Comparison of ENCODE assay signal across 26 cellular contexts in the genomic region with DNA sequence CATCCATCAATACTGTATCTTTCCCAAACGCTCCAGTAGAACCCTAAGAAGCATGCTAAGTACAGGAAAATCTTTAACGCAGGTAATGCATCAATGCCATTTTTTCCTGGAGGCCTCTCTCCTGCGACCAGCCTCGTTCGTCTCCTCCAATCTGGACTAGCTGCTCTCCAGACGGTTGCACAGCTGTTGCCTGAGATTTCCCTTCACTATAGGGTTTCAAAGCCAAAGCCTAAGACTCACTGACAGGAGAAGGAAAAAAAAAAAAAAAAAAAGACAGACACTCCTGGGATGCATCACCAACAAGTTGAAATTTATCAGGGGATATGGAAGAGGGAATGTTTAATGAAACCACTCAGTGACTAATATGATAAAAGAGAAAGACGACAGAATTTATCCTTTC.
A peak's percentile ranks its signal among the peaks of the same experiment; 100 is the strongest.
DNase-seq lines count a peak whose midpoint lies in the region; ATAC-seq and TF ChIP-seq lines count a peak whose summit lies in the region.
"Had no signal": no experiment of that assay in that cellular context is flagged by ENCODE, and none has a peak within 500 bp of the region (broad histone marks: within the 10 kb centered on the region; RNA-seq: fewer than 3 reads in every experiment).

No MANE protein-coding gene starts in this region.

- peaks cover 28% of the 10 kb centered on the region for H3K36me3 Mint-ChIP-seq in endodermal cell (ENCODE audit: low read depth)
- peaks cover 53% of the 10 kb centered on the region for H3K36me3 Mint-ChIP-seq in nephron progenitor cell (ENCODE audit: low read depth)
- H3K36me3 Mint-ChIP-seq: activated naive CD4-positive, alpha-beta T cell treated with anti-CD3 and anti-CD28 coated beads, Interleukin-2, amount 50 U/mL, for 72 hours had no signal

- H2AK5ac ChIP-seq in IMR-90 (ENCODE audit: low read depth, low read length): no peak overlapping the region

- H3K79me1 ChIP-seq in IMR-90 (ENCODE audit: low read depth in 1 of 2, low read length in 2 of 2): peaks cover 14 to 29% of the 10 kb centered on the region in 2 experiments; a peak in 3 of 4 replicates

- TF ChIP-seq CTCF in IMR-90 (conservative IDR thresholded peaks at IDR 0.05; ENCODE audit: low read depth, low read length) (no peak), endodermal cell (conservative IDR thresholded peaks at IDR 0.05) (no peak), nephron progenitor cell (IDR thresholded peaks at IDR 0.05) (no peak), body of pancreas (IDR thresholded peaks at IDR 0.05) (no peak)

- in situ Hi-C loops in IMR-90 (cut with MboI; ENCODE audit: low sequenced_read_pairs): no loop called here

- peaks cover 3% of the 10 kb centered on the region; the same call in 1 of the 2 replicates for H3K9me1 ChIP-seq in IMR-90 (ENCODE audit: insufficient read depth, low read length)

- no peak overlapping the region for H2BK5ac ChIP-seq in IMR-90 (ENCODE audit: low read depth, low read length, poor library complexity, severe bottlenecking)

- dilution Hi-C loops in IMR-90 (cut with HindIII; ENCODE audit: low sequenced_read_pairs, unreplicated experiment): no loop called here

- no peak overlapping the region for H4K91ac ChIP-seq in IMR-90 (ENCODE audit: insufficient read depth, low read depth, low read length)

- H3K27ac ChIP-seq in IMR-90 (ENCODE audit: insufficient read depth, low read length) (no peak overlapping the region), endodermal cell (ENCODE audit: low read depth, low read length) (no peak overlapping the region), body of pancreas (no peak overlapping the region)
- H3K27ac ChIP-seq: epithelial cell of prostate, gastrocnemius medialis, GM23248, tibial artery had no signal

- H3K36me3 ChIP-seq in IMR-90 (ENCODE audit: control insufficient read depth, insufficient read depth, low read length): no peaks in the 10 kb centered on the region
- H3K36me3 ChIP-seq in endodermal cell (ENCODE audit: control insufficient read depth, insufficient read depth, low read length): peaks cover 9% of the 10 kb centered on the region
- H3K36me3 ChIP-seq in body of pancreas (replicated peaks in 1 of 2; ENCODE audit: insufficient read depth in 1 of 2, low read depth in 2 of 2): no peaks in the 10 kb centered on the region
- H3K36me3 ChIP-seq: gastrocnemius medialis, tibial artery had no signal

- peak overlapping the region; percentile 19; the same call in 1 of the 2 replicates for H3K4me2 ChIP-seq in IMR-90 (ENCODE audit: low read depth, low read length)

- H3K4ac ChIP-seq in IMR-90 (ENCODE audit: low read depth, low read length): no peak overlapping the region

- no peak overlapping the region for H2AFZ ChIP-seq in IMR-90 (replicated peaks; ENCODE audit: low read length, poor library complexity)
- H2AFZ ChIP-seq: GM23248 had no signal

- no peak overlapping the region for H2BK120ac ChIP-seq in IMR-90 (ENCODE audit: low read depth, low read length)

- no TSS peak for BruUV-seq in IMR-90 (replicated peaks; lab: Mats Ljungman, UMichigan)

- no peak overlapping the region for H3K56ac ChIP-seq in IMR-90 (ENCODE audit: extremely low read depth, insufficient read depth, low read length)

- H3K9me3 ChIP-seq in IMR-90 (ENCODE audit: control insufficient read depth, insufficient read depth, low read length) (no peaks in the 10 kb centered on the region), endodermal cell (ENCODE audit: control insufficient read depth, low read length) (no peaks in the 10 kb centered on the region), body of pancreas (no peaks in the 10 kb centered on the region)
- H3K9me3 ChIP-seq: gastrocnemius medialis, tibial artery had no signal

- H3K27ac Mint-ChIP-seq in endodermal cell: peak overlapping the region; percentile 2
- H3K27ac Mint-ChIP-seq in nephron progenitor cell: peak overlapping the region; percentile 3
- H3K27ac Mint-ChIP-seq: activated naive CD4-positive, alpha-beta T cell treated with anti-CD3 and anti-CD28 coated beads, Interleukin-2, amount 50 U/mL, for 72 hours; activated T-cell treated with anti-CD3 and anti-CD28 coated beads, Interleukin-2, amount 50 U/mL, for 72 hours; CD8-positive, alpha-beta memory T cell had no signal

- peaks cover 5% of the 10 kb centered on the region for H3K4me1 ChIP-seq in IMR-90 (ENCODE audit: control insufficient read depth, insufficient read depth, low read length)
- peaks cover under 1% of the 10 kb centered on the region for H3K4me1 ChIP-seq in endodermal cell (ENCODE audit: control insufficient read depth, insufficient read depth, low read length)
- H3K4me1 ChIP-seq in body of pancreas: no peaks in the 10 kb centered on the region
- H3K4me1 ChIP-seq: gastrocnemius medialis, tibial artery had no signal

- H3K4me3 Mint-ChIP-seq in endodermal cell (no peak overlapping the region), nephron progenitor cell (no peak overlapping the region)
- H3K4me3 Mint-ChIP-seq: activated T-cell treated with anti-CD3 and anti-CD28 coated beads, Interleukin-2, amount 50 U/mL, for 72 hours; CD8-positive, alpha-beta memory T cell had no signal

- no peak overlapping the region for H3K4me3 ChIP-seq in IMR-90 (ENCODE audit: insufficient read depth, low read depth, low read length)
- no peak overlapping the region for H3K4me3 ChIP-seq in endodermal cell (ENCODE audit: low read length)
- no peak overlapping the region for H3K4me3 ChIP-seq in body of pancreas
- H3K4me3 ChIP-seq: gastrocnemius medialis, GM23248, tibial artery had no signal

- no peaks in the 10 kb centered on the region for H3K27me3 Mint-ChIP-seq in endodermal cell (ENCODE audit: insufficient read depth)
- no peaks in the 10 kb centered on the region for H3K27me3 Mint-ChIP-seq in nephron progenitor cell (ENCODE audit: low read depth, poor library complexity)

- H4K8ac ChIP-seq in IMR-90 (ENCODE audit: low read depth in 2 of 2, low read length in 2 of 2): no peak overlapping the region

- H3K9ac ChIP-seq in IMR-90 (ENCODE audit: low read depth, low read length) (no peak overlapping the region), endodermal cell (ENCODE audit: extremely low read depth, low read length, poor library complexity, severe bottlenecking) (no peak overlapping the region)
- H3K9ac ChIP-seq: GM23248 had no signal

- no peak for TF ChIP-seq POLR2A in IMR-90 (IDR thresholded peaks at IDR 0.05; ENCODE audit: low read depth, low read length)
- no peak for TF ChIP-seq POLR2A in body of pancreas (IDR thresholded peaks at IDR 0.05)

- no peak overlapping the region for H2BK15ac ChIP-seq in IMR-90 (ENCODE audit: low read depth, low read length)

- no peak overlapping the region for H2BK20ac ChIP-seq in IMR-90 (ENCODE audit: low read depth, low read length)

- no peak overlapping the region for H2AK9ac ChIP-seq in IMR-90 (replicated peaks; ENCODE audit: low read depth, low read length, poor library complexity)

- H3K14ac ChIP-seq in IMR-90 (replicated peaks; ENCODE audit: low read depth, low read length): no peak overlapping the region; the same call in 1 of the 2 replicates

- H3K23ac ChIP-seq in IMR-90 (ENCODE audit: low read depth, low read length): no peak overlapping the region

- ATAC-seq in IMR-90 (ENCODE audit: low read depth) (no peak; the same call in 1 of the 2 replicates), body of pancreas (no peak), left lobe of liver (no peak)
- ATAC-seq: activated CD4-positive, CD25-positive, alpha-beta regulatory T cell treated with anti-CD3 and anti-CD28 coated beads, Interleukin-2, amount 50 U/mL, for 24 hours; activated naive CD4-positive, alpha-beta T cell treated with anti-CD3 and anti-CD28 coated beads, Interleukin-2, amount 50 U/mL, for 72 hours; activated T-cell treated with anti-CD3 and anti-CD28 coated beads, Interleukin-2, amount 50 U/mL, for 72 hours; gastrocnemius medialis; left colon; PC-3; sciatic nerve had no signal

- H3K4me1 Mint-ChIP-seq in endodermal cell (peaks cover 28% of the 10 kb centered on the region), nephron progenitor cell (peaks cover 28% of the 10 kb centered on the region)
- H3K4me1 Mint-ChIP-seq: CD8-positive, alpha-beta memory T cell had no signal

- H3K27me3 ChIP-seq in IMR-90 (ENCODE audit: control insufficient read depth, insufficient read depth, low read length) (no peaks in the 10 kb centered on the region), endodermal cell (ENCODE audit: control insufficient read depth, insufficient read depth, low read length, poor library complexity, severe bottlenecking) (peaks cover 6% of the 10 kb centered on the region), body of pancreas (no peaks in the 10 kb centered on the region)
- H3K27me3 ChIP-seq: gastrocnemius medialis, tibial artery had no signal

- POLR2A ChIA-PET in IMR-90 (lab: Charles Lee; ENCODE audit: unreplicated experiment): no interaction called here

- H3K18ac ChIP-seq in IMR-90 (ENCODE audit: low read depth, low read length): no peak overlapping the region

- H3K9me3 Mint-ChIP-seq in endodermal cell (no peaks in the 10 kb centered on the region), nephron progenitor cell (no peaks in the 10 kb centered on the region)
- H3K9me3 Mint-ChIP-seq: activated naive CD4-positive, alpha-beta T cell treated with anti-CD3 and anti-CD28 coated beads, Interleukin-2, amount 50 U/mL, for 72 hours; activated T-cell treated with anti-CD3 and anti-CD28 coated beads, Interleukin-2, amount 50 U/mL, for 72 hours; CD8-positive, alpha-beta memory T cell had no signal

- WGBS in IMR-90 (ENCODE audit: extremely low coverage in 2 of 2, insufficient read length in 1 of 2), 2 experiments: no CpG with 5 or more reads among the region's 7 CpGs
- WGBS in endodermal cell (ENCODE audit: insufficient coverage in 1 of 2, insufficient read length in 1 of 2), 2 experiments: 90 to 95% methylated on average over 3 to 7 of the region's 7 CpGs
- WGBS in body of pancreas, 2 donors: 84 to 85% methylated on average over 7 of the region's 7 CpGs

- CTCF ChIA-PET in IMR-90 (lab: Yijun Ruan, JAX): interaction anchor here (0.6 kb wide), 1 partner anchor 122 kb away, joined by 3 read pairs; no protein-coding TSS in a partner anchor

- peak; percentile 71 for DNase-seq in IMR-90
- DNase-seq in NCI-H82 (lab: John Stamatoyannopoulos, UW): peak; percentile 95
- DNase-seq in endodermal cell: no peak
- DNase-seq in nephron progenitor cell: peak; percentile 3
- DNase-seq in body of pancreas: no peak
- DNase-seq in left lobe of liver (ENCODE audit: low spot score): no peak
- no peak for DNase-seq in NCI-H345 treated with DMSO at 0.1 percent for 48 hours (lab: John Stamatoyannopoulos, UW; ENCODE audit: unreplicated experiment)
- DNase-seq: activated CD8-positive, alpha-beta memory T cell treated with anti-CD3 and anti-CD28 coated beads for 24 hours; activated T-cell treated with anti-CD3 and anti-CD28 coated beads, Interleukin-2, amount 50 U/mL, for 72 hours; CD8-positive, alpha-beta memory T cell; cortex of kidney; gastrocnemius medialis; GM23248; Karpas-422; left colon; NCI-H1092; NCI-H2107; PC-3; stimulated activated CD4-positive, alpha-beta T cell treated with anti-CD3 and anti-CD28 coated beads, Interleukin-1b, Interleukin-23, amount 100 ng/mL, for 48 hours; stimulated activated naive CD4-positive, alpha-beta T cell treated with Interleukin-2 at 50 U/mL for 16 hours; T-helper 9 cell; tibial artery had no signal

- TF ChIP-seq RAD21 in IMR-90 (IDR thresholded peaks at IDR 0.05; ENCODE audit: low read length): no peak

- peaks cover 3% of the 10 kb centered on the region for H4K20me1 ChIP-seq in IMR-90 (ENCODE audit: insufficient read depth, low read length)

- intact Hi-C loops in IMR-90 (cut with micrococcal nuclease): no loop called here
- intact Hi-C loops in body of pancreas (cut with DNase I): no loop called here

- no peak overlapping the region for H4K5ac ChIP-seq in IMR-90 (ENCODE audit: low read depth, low read length)

Comparison
In these comparisons a context has a peak if more than half of its experiments do, and no peak if none do; other contexts are left out.
1. DNase-seq: peak in IMR-90 (single experiment), NCI-H82 (single experiment) and nephron progenitor cell (single experiment); none in endodermal cell (single experiment), body of pancreas (0 of 4), left lobe of liver (single experiment) and NCI-H345 treated with DMSO at 0.1 percent for 48 hours (single experiment).